29 cellular contexts compared by ENCODE assay signal in the genomic region with DNA sequence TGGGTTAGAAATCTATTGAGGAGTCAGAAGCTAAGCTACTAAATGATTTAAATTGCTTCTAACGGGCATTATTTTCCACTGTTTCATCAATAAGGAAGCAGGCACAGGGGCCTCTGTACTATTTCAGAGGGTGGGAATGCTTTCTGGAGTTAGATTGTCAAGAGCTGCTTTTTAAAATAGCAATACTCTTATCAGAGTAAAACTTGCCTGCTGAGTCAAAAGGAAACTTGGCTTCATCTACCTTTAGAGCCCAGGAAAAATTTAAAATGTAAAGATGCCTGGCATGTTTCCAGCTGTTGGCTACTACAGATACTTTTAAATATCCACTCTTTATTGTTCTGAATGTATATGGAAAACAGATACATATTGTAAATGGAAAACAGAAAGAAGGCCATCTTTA.
DNase-seq lines count a peak whose midpoint lies in the region; ATAC-seq, FAIRE-seq and TF ChIP-seq lines count a peak whose summit lies in the region.
"Had no signal": no experiment of that assay in that cellular context is flagged by ENCODE, and none has a peak within 500 bp of the region (broad histone marks: within the 10 kb centered on the region; RNA-seq: fewer than 3 reads in every experiment).

No MANE protein-coding gene starts in this region.

- TF ChIP-seq POLR2A in heart left ventricle (IDR thresholded peaks at IDR 0.05), result no peak

- peak; percentile 68 for FAIRE-seq in astrocyte (lab: Jason Lieb, UNC)

- TF ChIP-seq CTCF in HFFc6 (IDR thresholded peaks at IDR 0.05) (no peak), astrocyte (IDR thresholded peaks at IDR 0.05; ENCODE audit: insufficient read depth, low read depth, low read length) (no peak), heart left ventricle (IDR thresholded peaks at IDR 0.05) (no peak), mesothelial cell of epicardium (IDR thresholded peaks at IDR 0.05; ENCODE audit: unreplicated experiment) (no peak)

- H4K20me1 ChIP-seq in astrocyte (ENCODE audit: insufficient read depth, low read length), result no peaks in the 10 kb centered on the region
- H4K20me1 ChIP-seq: BLaER1 had no signal

- no peak overlapping the region for H3K4me3 ChIP-seq in astrocyte (ENCODE audit: insufficient read depth, low read depth, low read length)
- H3K4me3 ChIP-seq in heart left ventricle, result no peak overlapping the region
- H3K4me3 ChIP-seq: BLaER1, ovary, SK-N-MC had no signal

- H3K27ac Mint-ChIP-seq in HFFc6, result peak overlapping the region; percentile 14; the same call in 1 of the 2 replicates
- H3K27ac Mint-ChIP-seq in astrocyte (ENCODE audit: unreplicated experiment), result peak overlapping the region; percentile 14
- peak overlapping the region; percentile 45 for H3K27ac Mint-ChIP-seq in mesothelial cell of epicardium
- H3K27ac Mint-ChIP-seq in activated naive CD8-positive, alpha-beta T cell treated with anti-CD3 and anti-CD28 coated beads, Interleukin-2, amount 50 U/mL, for 24 hours, result no peak overlapping the region
- H3K27ac Mint-ChIP-seq: activated CD4-positive, alpha-beta T cell treated with anti-CD3 and anti-CD28 coated beads for 36 hours; activated naive CD8-positive, alpha-beta T cell; effector memory CD8-positive, alpha-beta T cell; immature natural killer cell; natural killer cell; T-helper 17 cell; type B pancreatic cell had no signal

- peak overlapping the region; percentile 36 for H3K9ac ChIP-seq in astrocyte (ENCODE audit: low read length)
- H3K9ac ChIP-seq: BLaER1 had no signal

- H3K36me3 Mint-ChIP-seq in HFFc6 (ENCODE audit: low read depth) (0 out of 2 replicates have a peak, but pooled peaks cover 4% of the 10 kb centered on the region), astrocyte (ENCODE audit: low read depth, unreplicated experiment) (no peaks in the 10 kb centered on the region), mesothelial cell of epicardium (no peaks in the 10 kb centered on the region)
- H3K36me3 Mint-ChIP-seq in activated naive CD8-positive, alpha-beta T cell treated with anti-CD3 and anti-CD28 coated beads, Interleukin-2, amount 50 U/mL, for 24 hours (ENCODE audit: low read depth), result no peaks in the 10 kb centered on the region
- H3K36me3 Mint-ChIP-seq: activated naive CD8-positive, alpha-beta T cell; immature natural killer cell; natural killer cell had no signal

- WGBS in heart left ventricle, 4 donors, result 17 to 36% (median 21%) methylated on average over 1 of the region's 1 CpG

- intact Hi-C loops in heart left ventricle (cut with DNase I), result loop anchor here in 2 of 10 donors (5.0 to 10.0 kb wide), 2 partner anchors 46 to 78 kb away; a partner anchor contains a TSS

- H3K27ac ChIP-seq in astrocyte (ENCODE audit: low read depth, low read length), result peak overlapping the region; percentile 25
- H3K27ac ChIP-seq in heart left ventricle, result peak overlapping the region in 11 of 12 donors; percentile 34 to 74 (median 62)
- H3K27ac ChIP-seq: BLaER1, ovary, SK-N-MC had no signal

- H3K9me3 ChIP-seq in astrocyte (ENCODE audit: insufficient read depth, low read depth, low read length) (no peaks in the 10 kb centered on the region), heart left ventricle (no peaks in the 10 kb centered on the region)
- H3K9me3 ChIP-seq: BLaER1, ovary had no signal

- no peaks in the 10 kb centered on the region for H3K27me3 ChIP-seq in astrocyte (ENCODE audit: insufficient read depth, low read length)
- H3K27me3 ChIP-seq in heart left ventricle, result no peaks in the 10 kb centered on the region
- H3K27me3 ChIP-seq: BLaER1, ovary had no signal

- no peaks in the 10 kb centered on the region for H3K79me2 ChIP-seq in astrocyte (ENCODE audit: insufficient read depth, low read length)

- DNase-seq in HFFc6 (no peak), astrocyte (ENCODE audit: low read depth) (peak; percentile 52), heart left ventricle (no peak), mesothelial cell of epicardium (ENCODE audit: low spot score in 2 of 2, unreplicated experiment in 2 of 2) (no peak), LoVo (ENCODE audit: low spot score) (no peak), NCI-H1092 (lab: John Stamatoyannopoulos, UW) (no peak), AML-193 (lab: John Stamatoyannopoulos, UW) (no peak)
- DNase-seq in activated naive CD8-positive, alpha-beta T cell treated with anti-CD3 and anti-CD28 coated beads, Interleukin-2, amount 50 U/mL, for 24 hours, result no peak
- DNase-seq: activated CD4-positive, alpha-beta T cell treated with anti-CD3 and anti-CD28 coated beads for 36 hours; activated CD8-positive, alpha-beta memory T cell treated with anti-CD3 and anti-CD28 coated beads for 24 hours; activated effector memory CD4-positive, alpha-beta T cell treated with Interleukin-2 at 50 U/mL for 16 hours; COR-L47; DMS53; effector memory CD8-positive, alpha-beta T cell; foreskin melanocyte; H7; hippocampal formation; immature natural killer cell; natural killer cell; NCI-H1694; NCI-H2171; NCI-H524 treated with DMSO at 0.1 percent for 48 hours; ovary; stimulated activated CD4-positive, alpha-beta T cell treated with anti-CD3 and anti-CD28 coated beads, Interleukin-2, amount 100 ng/mL, for 24 hours; T-helper 17 cell had no signal

- H3K4me3 Mint-ChIP-seq in HFFc6 (no peak overlapping the region; the same call in 1 of the 2 replicates), astrocyte (ENCODE audit: unreplicated experiment) (no peak overlapping the region), mesothelial cell of epicardium (no peak overlapping the region)
- H3K4me3 Mint-ChIP-seq in activated naive CD8-positive, alpha-beta T cell treated with anti-CD3 and anti-CD28 coated beads, Interleukin-2, amount 50 U/mL, for 24 hours, result no peak overlapping the region
- H3K4me3 Mint-ChIP-seq: activated CD4-positive, alpha-beta T cell treated with anti-CD3 and anti-CD28 coated beads for 36 hours; activated naive CD8-positive, alpha-beta T cell; effector memory CD8-positive, alpha-beta T cell; immature natural killer cell; natural killer cell; T-helper 17 cell; type B pancreatic cell had no signal

- H2AFZ ChIP-seq in astrocyte (ENCODE audit: low read depth, low read length), result no peak overlapping the region

- H3K4me1 ChIP-seq in astrocyte (ENCODE audit: insufficient read depth, low read length), result peaks cover 21% of the 10 kb centered on the region
- peaks cover 0 to 45% (median 9%) of the 10 kb centered on the region in 12 donors for H3K4me1 ChIP-seq in heart left ventricle
- H3K4me1 ChIP-seq: BLaER1 had no signal

- H3K9me3 Mint-ChIP-seq in HFFc6, result no peaks in the 10 kb centered on the region
- H3K9me3 Mint-ChIP-seq in astrocyte (ENCODE audit: unreplicated experiment), result no peaks in the 10 kb centered on the region
- H3K9me3 Mint-ChIP-seq in mesothelial cell of epicardium, result no peaks in the 10 kb centered on the region
- peaks cover under 1% of the 10 kb centered on the region for H3K9me3 Mint-ChIP-seq in activated naive CD8-positive, alpha-beta T cell treated with anti-CD3 and anti-CD28 coated beads, Interleukin-2, amount 50 U/mL, for 24 hours
- H3K9me3 Mint-ChIP-seq: type B pancreatic cell had no signal

- no peaks in the 10 kb centered on the region for H3K36me3 ChIP-seq in astrocyte (ENCODE audit: insufficient read depth, low read length)
- H3K36me3 ChIP-seq in heart left ventricle, result no peaks in the 10 kb centered on the region
- H3K36me3 ChIP-seq: BLaER1, ovary had no signal

- H3K4me2 ChIP-seq in astrocyte (ENCODE audit: low read length), result peak overlapping the region; percentile 51
- H3K4me2 ChIP-seq: BLaER1 had no signal

- H3K27me3 Mint-ChIP-seq in HFFc6 (ENCODE audit: insufficient read depth), result peaks cover 2% of the 10 kb centered on the region; the same call in 1 of the 2 replicates
- H3K27me3 Mint-ChIP-seq in astrocyte (ENCODE audit: low read depth, unreplicated experiment), result no peaks in the 10 kb centered on the region
- H3K27me3 Mint-ChIP-seq in mesothelial cell of epicardium (ENCODE audit: low read depth), result no peaks in the 10 kb centered on the region
- no peaks in the 10 kb centered on the region for H3K27me3 Mint-ChIP-seq in activated naive CD8-positive, alpha-beta T cell treated with anti-CD3 and anti-CD28 coated beads, Interleukin-2, amount 50 U/mL, for 24 hours
- H3K27me3 Mint-ChIP-seq: activated CD4-positive, alpha-beta T cell treated with anti-CD3 and anti-CD28 coated beads for 36 hours; activated naive CD8-positive, alpha-beta T cell; effector memory CD8-positive, alpha-beta T cell; T-helper 17 cell; type B pancreatic cell had no signal

- H3K4me1 Mint-ChIP-seq in HFFc6 (ENCODE audit: low read depth), result peaks cover 49% of the 10 kb centered on the region
- peaks cover 40% of the 10 kb centered on the region for H3K4me1 Mint-ChIP-seq in astrocyte (ENCODE audit: low read depth, unreplicated experiment)
- H3K4me1 Mint-ChIP-seq in mesothelial cell of epicardium, result peaks cover 29% of the 10 kb centered on the region
- H3K4me1 Mint-ChIP-seq in activated naive CD8-positive, alpha-beta T cell treated with anti-CD3 and anti-CD28 coated beads, Interleukin-2, amount 50 U/mL, for 24 hours, result no peaks in the 10 kb centered on the region
- H3K4me1 Mint-ChIP-seq: activated CD4-positive, alpha-beta T cell treated with anti-CD3 and anti-CD28 coated beads for 36 hours; immature natural killer cell; natural killer cell; T-helper 17 cell had no signal

- peak; percentile 25 to 76 (median 59) for ATAC-seq in heart left ventricle
- ATAC-seq in activated naive CD8-positive, alpha-beta T cell treated with anti-CD3 and anti-CD28 coated beads, Interleukin-2, amount 50 U/mL, for 24 hours, result no peak
- ATAC-seq: activated CD4-positive, alpha-beta T cell treated with anti-CD3 and anti-CD28 coated beads for 36 hours; effector memory CD8-positive, alpha-beta T cell; natural killer cell; T-helper 17 cell had no signal
